Comparison of ENCODE assay signal across 12 cellular contexts in the genomic region with DNA sequence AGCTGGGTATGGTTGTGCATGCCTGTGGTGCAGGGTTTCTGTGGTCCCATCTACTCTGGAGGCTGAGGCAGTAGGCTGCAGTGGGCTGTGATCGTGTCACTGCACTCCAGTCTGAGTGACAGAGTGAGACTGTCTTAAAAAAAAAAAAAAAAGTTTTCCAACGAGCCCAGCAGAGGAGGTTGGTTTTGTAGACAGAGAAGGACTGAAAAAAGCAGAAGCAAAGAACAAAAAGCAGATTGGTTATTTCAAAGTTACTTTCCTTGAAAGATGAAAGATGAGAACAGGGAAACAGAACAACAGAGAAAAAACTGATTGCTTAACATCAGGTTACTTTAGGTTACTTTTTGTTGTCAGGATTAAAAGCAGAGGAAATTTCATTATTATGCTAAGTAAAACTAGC.
DNase-seq lines count a peak whose midpoint lies in the region; ATAC-seq and TF ChIP-seq lines count a peak whose summit lies in the region.
"Had no signal": no experiment of that assay in that cellular context is flagged by ENCODE, and none has a peak within 500 bp of the region (broad histone marks: within the 10 kb centered on the region; RNA-seq: fewer than 3 reads in every experiment).

No MANE protein-coding gene starts in this region.

- H3K36me3 Mint-ChIP-seq in T-helper 17 cell (ENCODE audit: low read depth), result no peaks in the 10 kb centered on the region
- H3K36me3 Mint-ChIP-seq: IgD-negative memory B cell, immature natural killer cell had no signal

- H3K27me3 Mint-ChIP-seq in T-helper 17 cell, result no peaks in the 10 kb centered on the region
- H3K27me3 Mint-ChIP-seq: IgD-negative memory B cell had no signal

- H3K9me3 ChIP-seq in right atrium auricular region, result no peaks in the 10 kb centered on the region
- H3K9me3 ChIP-seq in T-helper 17 cell (ENCODE audit: control insufficient read depth, low read length, poor library complexity, severe bottlenecking), result no peaks in the 10 kb centered on the region
- no peaks in the 10 kb centered on the region for H3K9me3 ChIP-seq in upper lobe of right lung
- H3K9me3 ChIP-seq in SJCRH30 (replicated peaks), result no peaks in the 10 kb centered on the region
- no peaks in the 10 kb centered on the region for H3K9me3 ChIP-seq in psoas muscle

- H3K4me3 ChIP-seq in right atrium auricular region (no peak overlapping the region), upper lobe of right lung (no peak overlapping the region), SJCRH30 (no peak overlapping the region), psoas muscle (no peak overlapping the region)

- no peaks in the 10 kb centered on the region for H3K27me3 ChIP-seq in right atrium auricular region
- H3K27me3 ChIP-seq in upper lobe of right lung, result no peaks in the 10 kb centered on the region
- no peaks in the 10 kb centered on the region for H3K27me3 ChIP-seq in SJCRH30
- H3K27me3 ChIP-seq in psoas muscle (ENCODE audit: insufficient read depth in 3 of 3, low read length in 2 of 3), result no peaks in the 10 kb centered on the region

- ATAC-seq in Right ventricle myocardium inferior (peak; percentile 45), T-helper 17 cell (peak; percentile 35), left ventricle myocardium superior (peak; percentile 49), upper lobe of right lung (peak; percentile 21), psoas muscle (no peak)
- ATAC-seq: PC-3 had no signal

- peaks cover 0 to 8% of the 10 kb centered on the region in 2 donors for H3K4me1 ChIP-seq in right atrium auricular region
- peaks cover 27% of the 10 kb centered on the region for H3K4me1 ChIP-seq in upper lobe of right lung
- no peaks in the 10 kb centered on the region for H3K4me1 ChIP-seq in SJCRH30
- H3K4me1 ChIP-seq in psoas muscle, result no peaks in the 10 kb centered on the region

- H3K27ac Mint-ChIP-seq in T-helper 17 cell, result peak overlapping the region; percentile 37
- H3K27ac Mint-ChIP-seq: HFFc6, immature natural killer cell had no signal

- no peak overlapping the region for H3K27ac ChIP-seq in right atrium auricular region
- H3K27ac ChIP-seq in upper lobe of right lung, result no peak overlapping the region
- no peak overlapping the region for H3K27ac ChIP-seq in SJCRH30
- no peak overlapping the region for H3K27ac ChIP-seq in psoas muscle

- H3K36me3 ChIP-seq in right atrium auricular region, result no peaks in the 10 kb centered on the region
- no peaks in the 10 kb centered on the region for H3K36me3 ChIP-seq in upper lobe of right lung
- H3K36me3 ChIP-seq in SJCRH30, result no peaks in the 10 kb centered on the region
- no peaks in the 10 kb centered on the region for H3K36me3 ChIP-seq in psoas muscle (ENCODE audit: insufficient read depth in 1 of 2, low read depth in 1 of 2)

- WGBS in psoas muscle, 3 donors, result 33 to 42% (median 38%) methylated on average over 2 of the region's 2 CpGs

- DNase-seq in Right ventricle myocardium inferior (ENCODE audit: missing footprints), result no peak
- no peak for DNase-seq in right atrium auricular region (ENCODE audit: low spot score)
- DNase-seq in T-helper 17 cell, result no peak
- DNase-seq in left ventricle myocardium superior, result no peak
- DNase-seq in upper lobe of right lung, result no peak
- no peak for DNase-seq in SJCRH30
- no peak for DNase-seq in occipital lobe (lab: John Stamatoyannopoulos, UW)
- no peak for DNase-seq in psoas muscle
- DNase-seq: HFFc6, immature natural killer cell, PC-3 had no signal

- peaks cover 37% of the 10 kb centered on the region for H3K4me1 Mint-ChIP-seq in T-helper 17 cell

- TF ChIP-seq CTCF in right atrium auricular region (IDR thresholded peaks at IDR 0.05), result no peak
- TF ChIP-seq CTCF in upper lobe of right lung (IDR thresholded peaks at IDR 0.05), result no peak
- no peak for TF ChIP-seq CTCF in psoas muscle (IDR thresholded peaks at IDR 0.05)

- peak overlapping the region; percentile 12 for H3K4me3 Mint-ChIP-seq in T-helper 17 cell
- H3K4me3 Mint-ChIP-seq: HFFc6, IgD-negative memory B cell, immature natural killer cell had no signal

- intact Hi-C loops in Right ventricle myocardium inferior (cut with DNase I), result no loop called here
- intact Hi-C loops in left ventricle myocardium superior (cut with micrococcal nuclease), result no loop called here
- intact Hi-C loops in upper lobe of right lung (cut with DNase I), result no loop called here
- intact Hi-C loops in psoas muscle (cut with DNase I), result no loop called here

Comparison
In these comparisons a context has a peak if more than half of its experiments do, and no peak if none do; other contexts are left out.
1. ATAC-seq: peak in Right ventricle myocardium inferior (single experiment), T-helper 17 cell (single experiment), left ventricle myocardium superior (single experiment) and upper lobe of right lung (single experiment); none in psoas muscle (0 of 4).